Comparison of ENCODE assay signal across 1 cellular context in the genomic region with DNA sequence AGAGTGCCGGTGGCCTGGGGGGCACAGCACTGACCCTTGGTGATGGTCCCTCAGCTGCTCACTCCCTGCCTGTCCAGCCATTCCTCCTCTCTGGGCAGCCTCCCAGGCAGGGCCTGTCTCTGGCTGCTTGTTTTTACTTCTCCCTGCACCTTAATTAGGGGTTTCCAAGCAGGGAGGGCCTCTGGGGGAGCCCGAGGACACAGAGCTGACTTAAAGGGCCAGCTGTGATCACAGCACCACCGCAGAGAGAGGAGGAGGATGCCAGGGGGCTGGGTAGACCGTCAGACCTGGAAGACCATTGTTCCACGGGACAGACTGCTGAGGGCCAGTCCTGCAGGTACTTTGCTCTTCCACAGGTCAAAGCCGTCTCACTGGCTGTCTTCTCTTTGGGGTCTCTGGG.
TF ChIP-seq lines count a peak whose summit lies in the region.

No MANE protein-coding gene starts in this region.

TF ChIP-seq in K562, 482 proteins besides CTCF, POLR2A, EP300 and RAD21:
- TF ChIP-seq, protein P1, sequence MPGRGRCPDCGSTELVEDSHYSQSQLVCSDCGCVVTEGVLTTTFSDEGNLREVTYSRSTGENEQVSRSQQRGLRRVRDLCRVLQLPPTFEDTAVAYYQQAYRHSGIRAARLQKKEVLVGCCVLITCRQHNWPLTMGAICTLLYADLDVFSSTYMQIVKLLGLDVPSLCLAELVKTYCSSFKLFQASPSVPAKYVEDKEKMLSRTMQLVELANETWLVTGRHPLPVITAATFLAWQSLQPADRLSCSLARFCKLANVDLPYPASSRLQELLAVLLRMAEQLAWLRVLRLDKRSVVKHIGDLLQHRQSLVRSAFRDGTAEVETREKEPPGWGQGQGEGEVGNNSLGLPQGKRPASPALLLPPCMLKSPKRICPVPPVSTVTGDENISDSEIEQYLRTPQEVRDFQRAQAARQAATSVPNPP (IDR thresholded peaks at IDR 0.05; ENCODE audit: borderline replicate concordance, insufficient read depth, insufficient read length), result no peak
- TF ChIP-seq, protein P2, sequence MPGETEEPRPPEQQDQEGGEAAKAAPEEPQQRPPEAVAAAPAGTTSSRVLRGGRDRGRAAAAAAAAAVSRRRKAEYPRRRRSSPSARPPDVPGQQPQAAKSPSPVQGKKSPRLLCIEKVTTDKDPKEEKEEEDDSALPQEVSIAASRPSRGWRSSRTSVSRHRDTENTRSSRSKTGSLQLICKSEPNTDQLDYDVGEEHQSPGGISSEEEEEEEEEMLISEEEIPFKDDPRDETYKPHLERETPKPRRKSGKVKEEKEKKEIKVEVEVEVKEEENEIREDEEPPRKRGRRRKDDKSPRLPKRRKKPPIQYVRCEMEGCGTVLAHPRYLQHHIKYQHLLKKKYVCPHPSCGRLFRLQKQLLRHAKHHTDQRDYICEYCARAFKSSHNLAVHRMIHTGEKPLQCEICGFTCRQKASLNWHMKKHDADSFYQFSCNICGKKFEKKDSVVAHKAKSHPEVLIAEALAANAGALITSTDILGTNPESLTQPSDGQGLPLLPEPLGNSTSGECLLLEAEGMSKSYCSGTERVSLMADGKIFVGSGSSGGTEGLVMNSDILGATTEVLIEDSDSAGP (CRISPR knock-in tag; IDR thresholded peaks at IDR 0.05), result peak; percentile 82
- TF ChIP-seq, protein P3, sequence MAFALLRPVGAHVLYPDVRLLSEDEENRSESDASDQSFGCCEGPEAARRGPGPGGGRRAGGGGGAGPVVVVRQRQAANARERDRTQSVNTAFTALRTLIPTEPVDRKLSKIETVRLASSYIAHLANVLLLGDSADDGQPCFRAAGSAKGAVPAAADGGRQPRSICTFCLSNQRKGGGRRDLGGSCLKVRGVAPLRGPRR (CRISPR knock-in tag; IDR thresholded peaks at IDR 0.05), result no peak
- TF ChIP-seq, protein P4, sequence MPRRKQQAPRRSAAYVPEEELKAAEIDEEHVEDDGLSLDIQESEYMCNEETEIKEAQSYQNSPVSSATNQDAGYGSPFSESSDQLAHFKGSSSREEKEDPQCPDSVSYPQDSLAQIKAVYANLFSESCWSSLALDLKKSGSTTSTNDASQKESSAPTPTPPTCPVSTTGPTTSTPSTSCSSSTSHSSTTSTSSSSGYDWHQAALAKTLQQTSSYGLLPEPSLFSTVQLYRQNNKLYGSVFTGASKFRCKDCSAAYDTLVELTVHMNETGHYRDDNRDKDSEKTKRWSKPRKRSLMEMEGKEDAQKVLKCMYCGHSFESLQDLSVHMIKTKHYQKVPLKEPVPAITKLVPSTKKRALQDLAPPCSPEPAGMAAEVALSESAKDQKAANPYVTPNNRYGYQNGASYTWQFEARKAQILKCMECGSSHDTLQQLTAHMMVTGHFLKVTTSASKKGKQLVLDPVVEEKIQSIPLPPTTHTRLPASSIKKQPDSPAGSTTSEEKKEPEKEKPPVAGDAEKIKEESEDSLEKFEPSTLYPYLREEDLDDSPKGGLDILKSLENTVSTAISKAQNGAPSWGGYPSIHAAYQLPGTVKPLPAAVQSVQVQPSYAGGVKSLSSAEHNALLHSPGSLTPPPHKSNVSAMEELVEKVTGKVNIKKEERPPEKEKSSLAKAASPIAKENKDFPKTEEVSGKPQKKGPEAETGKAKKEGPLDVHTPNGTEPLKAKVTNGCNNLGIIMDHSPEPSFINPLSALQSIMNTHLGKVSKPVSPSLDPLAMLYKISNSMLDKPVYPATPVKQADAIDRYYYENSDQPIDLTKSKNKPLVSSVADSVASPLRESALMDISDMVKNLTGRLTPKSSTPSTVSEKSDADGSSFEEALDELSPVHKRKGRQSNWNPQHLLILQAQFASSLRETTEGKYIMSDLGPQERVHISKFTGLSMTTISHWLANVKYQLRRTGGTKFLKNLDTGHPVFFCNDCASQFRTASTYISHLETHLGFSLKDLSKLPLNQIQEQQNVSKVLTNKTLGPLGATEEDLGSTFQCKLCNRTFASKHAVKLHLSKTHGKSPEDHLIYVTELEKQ (CRISPR knock-in tag; IDR thresholded peaks at IDR 0.05), result no peak
- no peak for TF ChIP-seq NCOR1 (IDR thresholded peaks at IDR 0.05)
